ENCODE assay signal across 23 cellular contexts in the genomic region with DNA sequence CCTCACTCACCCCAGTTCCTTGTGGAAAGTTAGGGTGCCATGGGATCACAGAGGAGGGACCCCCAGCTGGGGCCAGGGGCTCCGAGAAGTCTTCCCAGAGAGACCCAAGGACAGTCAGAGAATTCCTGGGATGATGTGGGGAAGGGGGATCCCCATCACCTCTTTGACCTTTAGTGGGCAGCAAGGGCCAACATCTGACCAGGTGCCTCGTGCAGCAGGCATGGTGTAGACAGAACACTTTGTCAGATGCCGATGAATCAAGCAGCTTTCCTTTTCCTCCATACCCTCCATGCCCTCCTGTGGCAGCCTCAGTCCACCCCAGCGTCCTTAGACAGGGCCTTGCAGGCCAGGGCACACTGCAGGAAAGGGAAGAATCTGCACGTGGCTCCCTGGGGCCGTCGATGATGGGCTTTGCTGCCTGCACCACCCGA. TPM values are rescaled to one million over a fixed set of nuclear protein-coding genes. Genes with fewer than 3 reads are reported as not detected.
DNase-seq lines count a peak whose midpoint lies in the region; ATAC-seq and TF ChIP-seq lines count a peak whose summit lies in the region.
"Had no signal": no experiment of that assay in that cellular context is flagged by ENCODE, and none has a peak within 500 bp of the region (broad histone marks: within the 10 kb centered on the region; RNA-seq: fewer than 3 reads in every experiment).

No MANE protein-coding gene starts in this region.

- no peaks in the 10 kb centered on the region for H3K36me3 Mint-ChIP-seq in activated T-cell treated with anti-CD3 and anti-CD28 coated beads, Interleukin-2, amount 50 U/mL, for 4 hours (ENCODE audit: insufficient read depth)
- no peaks in the 10 kb centered on the region for H3K36me3 Mint-ChIP-seq in nephron (ENCODE audit: low read depth)
- H3K36me3 Mint-ChIP-seq in Calu3 (ENCODE audit: insufficient read depth, unreplicated experiment) = no peaks in the 10 kb centered on the region
- H3K36me3 Mint-ChIP-seq in stimulated activated memory B cell treated with anti-CD40 and anti-IgM and Interleukin-4, amounts not matched to agents 10 μg/mL and 1 μg/mL and 100 μg/mL, for 72 hours = no peaks in the 10 kb centered on the region
- H3K36me3 Mint-ChIP-seq: naive B cell had no signal

- intact Hi-C loops in Calu3 (cut with micrococcal nuclease; ENCODE audit: unreplicated experiment) = no loop called here

- H3K4me1 Mint-ChIP-seq in activated T-cell treated with anti-CD3 and anti-CD28 coated beads, Interleukin-2, amount 50 U/mL, for 4 hours (ENCODE audit: low read depth) = peaks cover 18% of the 10 kb centered on the region
- H3K4me1 Mint-ChIP-seq in nephron (no peaks in the 10 kb centered on the region), Calu3 (ENCODE audit: low read depth, unreplicated experiment) (no peaks in the 10 kb centered on the region)
- peaks cover 55% of the 10 kb centered on the region for H3K4me1 Mint-ChIP-seq in stimulated activated memory B cell treated with anti-CD40 and anti-IgM and Interleukin-4, amounts not matched to agents 10 μg/mL and 1 μg/mL and 100 μg/mL, for 72 hours

- no TSS peak for BruUV-seq in Calu3 (replicated peaks; lab: Mats Ljungman, UMichigan)

- H3K4me3 Mint-ChIP-seq in activated T-cell treated with anti-CD3 and anti-CD28 coated beads, Interleukin-2, amount 50 U/mL, for 4 hours = no peak overlapping the region
- H3K4me3 Mint-ChIP-seq in nephron (no peak overlapping the region), Calu3 (ENCODE audit: low read depth, unreplicated experiment) (no peak overlapping the region)
- H3K4me3 Mint-ChIP-seq in stimulated activated memory B cell treated with anti-CD40 and anti-IgM and Interleukin-4, amounts not matched to agents 10 μg/mL and 1 μg/mL and 100 μg/mL, for 72 hours = no peak overlapping the region
- H3K4me3 Mint-ChIP-seq: activated T-helper 17 cell treated with anti-CD3 and anti-CD28 coated beads, Interleukin-2, amount 50 U/mL, for 72 hours; naive B cell; T-helper 2 cell treated with Interferon-gamma antibody and Interleukin-4, amounts not matched to agents 5 μg/mL and 100 μg/mL, for 36 hours had no signal

- DNase-seq in activated T-cell treated with anti-CD3 and anti-CD28 coated beads, Interleukin-2, amount 50 U/mL, for 48 hours = peak; percentile 12 to 14
- DNase-seq in activated T-cell treated with anti-CD3 and anti-CD28 coated beads, Interleukin-2, amount 50 U/mL, for 4 hours = no peak
- peak; percentile 32 for DNase-seq in ecto neural progenitor cell (ENCODE audit: low spot score)
- peak; percentile 22 for DNase-seq in ureter (ENCODE audit: low spot score)
- DNase-seq in Calu3 = no peak
- DNase-seq: EL, foreskin fibroblast, mammary epithelial cell, naive B cell, NCI-H1048, NCI-H2081, NCI-H510A treated with DMSO at 0.1 percent for 48 hours, upper lobe of right lung had no signal

- CTCF ChIA-PET in Calu3 (lab: Charles Lee) = interaction anchor here (0.8 kb wide), 1 partner anchor 89 kb away, joined by 4 read pairs; no protein-coding TSS in a partner anchor

- peaks cover 20% of the 10 kb centered on the region for H3K27me3 Mint-ChIP-seq in activated T-cell treated with anti-CD3 and anti-CD28 coated beads, Interleukin-2, amount 50 U/mL, for 4 hours (ENCODE audit: low read depth)
- H3K27me3 Mint-ChIP-seq in nephron (ENCODE audit: low read depth) = peaks cover 28% of the 10 kb centered on the region
- peaks cover 83% of the 10 kb centered on the region for H3K27me3 Mint-ChIP-seq in Calu3 (ENCODE audit: unreplicated experiment)
- no peaks in the 10 kb centered on the region for H3K27me3 Mint-ChIP-seq in stimulated activated memory B cell treated with anti-CD40 and anti-IgM and Interleukin-4, amounts not matched to agents 10 μg/mL and 1 μg/mL and 100 μg/mL, for 72 hours
- H3K27me3 Mint-ChIP-seq: naive B cell had no signal

- H3K27ac Mint-ChIP-seq in nephron (peak overlapping the region; percentile 43 to 60 (median 55)), Calu3 (ENCODE audit: unreplicated experiment) (no peak overlapping the region)
- H3K27ac Mint-ChIP-seq in stimulated activated memory B cell treated with anti-CD40 and anti-IgM and Interleukin-4, amounts not matched to agents 10 μg/mL and 1 μg/mL and 100 μg/mL, for 72 hours = no peak overlapping the region
- H3K27ac Mint-ChIP-seq: activated T-helper 17 cell treated with anti-CD3 and anti-CD28 coated beads, Interleukin-2, amount 50 U/mL, for 72 hours; progenitor cell of endocrine pancreas; T-helper 2 cell treated with Interferon-gamma antibody and Interleukin-4, amounts not matched to agents 5 μg/mL and 100 μg/mL, for 36 hours had no signal

- ATAC-seq in activated T-cell treated with anti-CD3 and anti-CD28 coated beads, Interleukin-2, amount 50 U/mL, for 4 hours = no peak
- no peak for ATAC-seq in HG02588 (IDR thresholded peaks at IDR 0.05; ENCODE audit: unreplicated experiment)
- ATAC-seq in stimulated activated memory B cell treated with anti-CD40 and anti-IgM and Interleukin-4, amounts not matched to agents 10 μg/mL and 1 μg/mL and 100 μg/mL, for 72 hours = no peak
- ATAC-seq: activated T-helper 17 cell treated with anti-CD3 and anti-CD28 coated beads, Interleukin-2, amount 50 U/mL, for 72 hours; upper lobe of right lung had no signal

- TF ChIP-seq CTCF in nephron (IDR thresholded peaks at IDR 0.05; ENCODE audit: unreplicated experiment in 3 of 3) = no peak
- no peak for TF ChIP-seq CTCF in Calu3 (IDR thresholded peaks at IDR 0.05; ENCODE audit: unreplicated experiment)

- H3K9me3 Mint-ChIP-seq in activated T-cell treated with anti-CD3 and anti-CD28 coated beads, Interleukin-2, amount 50 U/mL, for 4 hours = no peaks in the 10 kb centered on the region
- H3K9me3 Mint-ChIP-seq in nephron (no peaks in the 10 kb centered on the region), Calu3 (ENCODE audit: low read depth, unreplicated experiment) (no peaks in the 10 kb centered on the region)
- H3K9me3 Mint-ChIP-seq in stimulated activated memory B cell treated with anti-CD40 and anti-IgM and Interleukin-4, amounts not matched to agents 10 μg/mL and 1 μg/mL and 100 μg/mL, for 72 hours = no peaks in the 10 kb centered on the region
- H3K9me3 Mint-ChIP-seq: activated T-helper 17 cell treated with anti-CD3 and anti-CD28 coated beads, Interleukin-2, amount 50 U/mL, for 72 hours; naive B cell; T-helper 2 cell treated with Interferon-gamma antibody and Interleukin-4, amounts not matched to agents 5 μg/mL and 100 μg/mL, for 36 hours had no signal

RNA-seq across cellular contexts. Expression of a gene that starts 26.4 kb away (rescaled TPM):
- 1 to 10 TPM; 1.2 to 1.6 (median 1.5) TPM for total RNA-seq in activated T-cell treated with anti-CD3 and anti-CD28 coated beads, Interleukin-2, amount 50 U/mL, for 4 hours
- total RNA-seq in ureter = 0.39 TPM
- not detected in 2 replicates for total RNA-seq in Calu3 (2022)
- total RNA-seq: dermis microvascular lymphatic vessel endothelial cell, epithelial cell of proximal tubule, LHCN-M2, mammary epithelial cell, progenitor cell of endocrine pancreas, skeletal muscle tissue had no signal

RNA-seq across cellular contexts. Expression of a gene that starts 33.9 kb away (rescaled TPM):
- total RNA-seq in activated T-cell treated with anti-CD3 and anti-CD28 coated beads, Interleukin-2, amount 50 U/mL, for 4 hours = 10 to 100 TPM; 17.2 to 29.4 (median 22.1) TPM
- total RNA-seq in ureter = 227 TPM
- 55.0 and 57.1 TPM in 2 replicates for total RNA-seq in Calu3 (2022)

Comparison
In these comparisons a context has a peak if more than half of its experiments do, and no peak if none do; other contexts are left out.
1. DNase-seq: peak in activated T-cell treated with anti-CD3 and anti-CD28 coated beads, Interleukin-2, amount 50 U/mL, for 48 hours (2 of 2), ecto neural progenitor cell (single experiment) and ureter (single experiment); none in activated T-cell treated with anti-CD3 and anti-CD28 coated beads, Interleukin-2, amount 50 U/mL, for 4 hours (single experiment) and Calu3 (single experiment).
2. H3K27ac Mint-ChIP-seq: peak in nephron (3 of 3); none in Calu3 (single experiment) and stimulated activated memory B cell treated with anti-CD40 and anti-IgM and Interleukin-4, amounts not matched to agents 10 μg/mL and 1 μg/mL and 100 μg/mL, for 72 hours (single experiment).